Comparison of ENCODE assay signal across 1 cellular context in genomic region chr18:79625195-79625923, GRCh38.
TF ChIP-seq lines count a peak whose summit lies in the region.

No MANE protein-coding gene starts in this region.

TF ChIP-seq in HepG2, 621 proteins besides CTCF, POLR2A, EP300 and RAD21 (continued from another document):
- TF ChIP-seq ARID5B (CRISPR knock-in tag; IDR thresholded peaks at IDR 0.05), result no peak
- no peak for TF ChIP-seq ZNF230 (CRISPR knock-in tag; IDR thresholded peaks at IDR 0.05)
- no peak for TF ChIP-seq ATF5 (CRISPR knock-in tag; IDR thresholded peaks at IDR 0.05; ENCODE audit: low read depth)
- no peak for TF ChIP-seq ZNF121 (CRISPR knock-in tag; IDR thresholded peaks at IDR 0.05)
- TF ChIP-seq RBAK (CRISPR knock-in tag; IDR thresholded peaks at IDR 0.05), result no peak
- no peak for TF ChIP-seq SAFB2 (CRISPR knock-in tag; IDR thresholded peaks at IDR 0.05; ENCODE audit: borderline replicate concordance, low read depth)
- TF ChIP-seq KIAA2018 (CRISPR knock-in tag; IDR thresholded peaks at IDR 0.05; ENCODE audit: borderline replicate concordance), result no peak
- no peak for TF ChIP-seq NFKB2 (CRISPR knock-in tag; IDR thresholded peaks at IDR 0.05; ENCODE audit: borderline replicate concordance)
- no peak for TF ChIP-seq ZNF263 (CRISPR knock-in tag; IDR thresholded peaks at IDR 0.05)
